ENCODE assay signal across 13 cellular contexts in the genomic region with DNA sequence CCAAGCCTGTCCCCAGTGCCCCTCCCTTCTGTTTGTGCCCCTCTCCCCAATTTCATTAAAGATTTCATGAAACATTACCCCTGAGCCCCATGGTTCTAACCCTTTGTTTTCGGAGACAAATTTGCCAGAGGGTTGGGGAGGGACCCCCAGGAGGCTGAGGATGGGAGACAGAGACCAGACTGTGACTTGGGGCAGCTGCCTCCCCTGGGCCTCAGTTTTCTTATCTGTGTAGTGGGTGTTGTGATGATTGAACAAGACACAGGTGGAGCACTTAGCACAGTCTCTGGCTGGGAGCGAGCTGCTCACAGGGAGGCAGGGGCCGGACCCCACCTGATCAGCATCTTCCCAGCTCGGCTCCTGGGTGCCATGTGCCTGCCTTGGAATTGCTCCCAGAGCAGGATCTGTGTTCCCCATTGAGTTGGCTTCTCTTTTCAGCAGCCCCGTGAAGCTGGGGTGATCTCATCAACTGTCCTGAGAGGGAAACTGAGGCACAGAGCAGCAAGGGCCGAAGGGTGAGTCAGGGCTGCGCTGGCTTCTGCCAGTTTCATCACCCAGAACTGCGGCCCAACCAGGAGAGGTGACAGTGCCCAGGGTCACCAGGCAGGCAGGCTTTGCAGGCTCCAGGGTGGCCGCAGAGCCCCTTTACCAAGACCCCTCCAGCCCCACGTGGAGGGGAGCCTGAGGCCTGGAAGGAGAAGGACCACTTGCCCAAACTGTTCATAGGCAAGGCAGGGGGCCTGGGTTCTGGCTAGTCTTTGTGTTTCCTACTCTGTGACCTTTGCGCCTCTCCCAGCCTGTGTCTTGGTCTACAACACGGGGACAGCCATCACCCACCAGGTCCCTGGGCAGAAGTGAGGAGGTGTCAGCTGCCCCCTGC. TPM values are rescaled to one million over a fixed set of nuclear protein-coding genes. Genes with fewer than 3 reads are reported as not detected.
DNase-seq lines count a peak whose midpoint lies in the region; ATAC-seq, FAIRE-seq and TF ChIP-seq lines count a peak whose summit lies in the region.
"Had no signal": no experiment of that assay in that cellular context is flagged by ENCODE, and none has a peak within 500 bp of the region (broad histone marks: within the 10 kb centered on the region; RNA-seq: fewer than 3 reads in every experiment).

No MANE protein-coding gene starts in this region.

- H3K9ac ChIP-seq in Karpas-422 (ENCODE audit: low read length) (no peak overlapping the region), endothelial cell of umbilical vein (replicated peaks; ENCODE audit: extremely low read depth, insufficient read depth, low read length) (no peak overlapping the region)

- H4K20me1 ChIP-seq in Karpas-422 (ENCODE audit: insufficient read depth, low read depth, low read length) (peaks cover 23% of the 10 kb centered on the region), endothelial cell of umbilical vein (replicated peaks; ENCODE audit: control insufficient read depth, extremely low read depth, insufficient read depth, low read length) (no peaks in the 10 kb centered on the region)

- no TSS peak for BruUV-seq in endothelial cell of umbilical vein (replicated peaks; lab: Mats Ljungman, UMichigan)

- no peak overlapping the region for H3K27ac ChIP-seq in heart right ventricle
- H3K27ac ChIP-seq in Karpas-422 (ENCODE audit: low read length): no peak overlapping the region
- H3K27ac ChIP-seq in endothelial cell of umbilical vein (ENCODE audit: insufficient read depth, low read depth, low read length): no peak overlapping the region
- H3K27ac ChIP-seq in uterus: no peak overlapping the region
- H3K27ac ChIP-seq: Peyer's patch had no signal

- H3K27me3 ChIP-seq in heart right ventricle: no peaks in the 10 kb centered on the region
- no peaks in the 10 kb centered on the region for H3K27me3 ChIP-seq in Karpas-422 (ENCODE audit: low read length)
- H3K27me3 ChIP-seq in endothelial cell of umbilical vein (ENCODE audit: control insufficient read depth in 2 of 2, insufficient read depth in 2 of 2, low read length in 2 of 2): no peaks in the 10 kb centered on the region
- no peaks in the 10 kb centered on the region for H3K27me3 ChIP-seq in uterus
- H3K27me3 ChIP-seq: Peyer's patch had no signal

- no peak for FAIRE-seq in endothelial cell of umbilical vein (lab: Jason Lieb, UNC)

- no peak overlapping the region for H3K4me3 ChIP-seq in heart right ventricle
- no peak overlapping the region for H3K4me3 ChIP-seq in Karpas-422 (ENCODE audit: low read length)
- no peak overlapping the region for H3K4me3 ChIP-seq in endothelial cell of umbilical vein (replicated peaks in 1 of 3; ENCODE audit: insufficient read depth in 1 of 3, low read depth in 1 of 3, low read length in 3 of 3)
- H3K4me3 ChIP-seq in uterus: no peak overlapping the region
- H3K4me3 ChIP-seq: Peyer's patch had no signal

- ATAC-seq in Right ventricle myocardium inferior (no peak), heart right ventricle (no peak)
- no peak for ATAC-seq in activated CD4-positive, CD25-positive, alpha-beta regulatory T cell treated with anti-CD3 and anti-CD28 coated beads, Interleukin-2, amount 50 U/mL, for 24 hours

- intact Hi-C loops in Right ventricle myocardium inferior (cut with DNase I): no loop called here
- intact Hi-C loops in heart right ventricle (cut with DNase I): no loop called here
- intact Hi-C loops in endothelial cell of umbilical vein (cut with micrococcal nuclease): no loop called here
- intact Hi-C loops in uterus (cut with DNase I; ENCODE audit: low total_unique reads): no loop called here

- POLR2A ChIA-PET in endothelial cell of umbilical vein (lab: Charles Lee): no interaction called here

- H3K9me3 ChIP-seq in heart right ventricle: no peaks in the 10 kb centered on the region
- no peaks in the 10 kb centered on the region for H3K9me3 ChIP-seq in Karpas-422 (ENCODE audit: low read length)
- H3K9me3 ChIP-seq in endothelial cell of umbilical vein (replicated peaks; ENCODE audit: control insufficient read depth, insufficient read depth, low read length): no peaks in the 10 kb centered on the region
- no peaks in the 10 kb centered on the region for H3K9me3 ChIP-seq in uterus
- H3K9me3 ChIP-seq: Peyer's patch had no signal

- no peaks in the 10 kb centered on the region for H3K9me2 ChIP-seq in Karpas-422 (replicated peaks; ENCODE audit: insufficient read depth, low read length)

- peak; percentile 6 for TF ChIP-seq POLR2A in endothelial cell of umbilical vein (IDR thresholded peaks at IDR 0.05; ENCODE audit: low read depth, low read length)
- TF ChIP-seq POLR2A in uterus (IDR thresholded peaks at IDR 0.05): no peak

- DNase-seq in Right ventricle myocardium inferior (ENCODE audit: missing footprints): peak; percentile 51
- no peak for DNase-seq in heart right ventricle
- peak; percentile 49 for DNase-seq in Karpas-422
- DNase-seq in endothelial cell of umbilical vein (ENCODE audit: low read depth, low spot score): no peak
- DNase-seq in nucleus accumbens (lab: John Stamatoyannopoulos, UW): no peak
- no peak for DNase-seq in uterus
- DNase-seq: ACHN, NCI-H1436, NCI-H2029 treated with DMSO at 0.1 percent for 48 hours, NCI-H510A treated with DMSO at 0.1 percent for 48 hours, Peyer's patch, SHP77 treated with DMSO at 0.1 percent for 48 hours had no signal

- H3K4me1 ChIP-seq in heart right ventricle (peaks cover 0 to 9% (median 3%) of the 10 kb centered on the region in 9 donors), Karpas-422 (ENCODE audit: low read length) (peaks cover 7% of the 10 kb centered on the region), endothelial cell of umbilical vein (ENCODE audit: control insufficient read depth, extremely low read depth, insufficient read depth, low read length) (no peaks in the 10 kb centered on the region), uterus (no peaks in the 10 kb centered on the region)

- H3K79me2 ChIP-seq in Karpas-422 (ENCODE audit: low read length): peaks cover 16% of the 10 kb centered on the region
- no peaks in the 10 kb centered on the region for H3K79me2 ChIP-seq in endothelial cell of umbilical vein (ENCODE audit: control insufficient read depth, insufficient read depth, low read length)

- H3K4me2 ChIP-seq in Karpas-422 (ENCODE audit: low read depth, low read length, poor library complexity, severe bottlenecking) (no peak overlapping the region), endothelial cell of umbilical vein (ENCODE audit: insufficient read depth, low read length) (no peak overlapping the region)

- dilution Hi-C loops in endothelial cell of umbilical vein (cut with MboI; ENCODE audit: extremely low pct_ligation_motif_present, low sequenced_read_pairs): no loop called here

- WGBS in heart right ventricle, 2 donors: 90 to 93% methylated on average over 12 of the region's 12 CpGs

- H2AFZ ChIP-seq in Karpas-422 (ENCODE audit: low read length) (no peak overlapping the region), endothelial cell of umbilical vein (ENCODE audit: low read depth, low read length) (no peak overlapping the region)

- TF ChIP-seq CTCF in heart right ventricle (IDR thresholded peaks at IDR 0.05) (no peak), endothelial cell of umbilical vein (IDR thresholded peaks at IDR 0.05; ENCODE audit: extremely low read depth in 1 of 2, insufficient read depth in 1 of 2, low read depth in 1 of 2, low read length in 2 of 2) (no peak), uterus (IDR thresholded peaks at IDR 0.05) (no peak)

- H3K36me3 ChIP-seq in heart right ventricle: peaks cover 4 to 95% (median 59%) of the 10 kb centered on the region in 9 donors
- H3K36me3 ChIP-seq in Karpas-422 (ENCODE audit: insufficient read depth, low read length): peaks cover 40% of the 10 kb centered on the region
- H3K36me3 ChIP-seq in endothelial cell of umbilical vein (ENCODE audit: control insufficient read depth in 2 of 2, extremely low read depth in 1 of 2, insufficient read depth in 2 of 2, low read length in 2 of 2): peaks cover 17 to 74% of the 10 kb centered on the region in 2 experiments
- H3K36me3 ChIP-seq in uterus: no peaks in the 10 kb centered on the region

- H3K9me1 ChIP-seq in endothelial cell of umbilical vein (replicated peaks; ENCODE audit: control insufficient read depth, extremely low read depth, insufficient read depth, low read length): no peaks in the 10 kb centered on the region

- CTCF ChIA-PET in endothelial cell of umbilical vein (lab: Charles Lee): interaction anchor here (1.5 kb wide), 1 partner anchor 10 kb away, joined by 3 read pairs; no protein-coding TSS in a partner anchor

RNA-seq across cellular contexts. Expression of a gene that starts 6.9 kb away (rescaled TPM):
- total RNA-seq in Right ventricle myocardium inferior (36.4 TPM), heart right ventricle (10 to 100 TPM; 22.3 to 39.4 (median 24.7) TPM), endothelial cell of umbilical vein (73.5 and 79.1 TPM in 2 replicates), uterus (100 to 1,000 TPM in 1 of 4 donors, 10 to 100 TPM in 2, 1 to 10 TPM in 1; 8.2 to 106 (median 63.9) TPM)
- polyA plus RNA-seq in heart right ventricle (10 to 100 TPM; 67.8 to 84.2 TPM), endothelial cell of umbilical vein (64.8 and 92.1 TPM in 2 replicates)
- total RNA-seq in Karpas-422 (2014; rRNA removed; shearing (Covaris generic); ENCODE audit: low replicate concordance): 78.2 and 293 TPM in 2 replicates
- 52.6 and 62.7 TPM in 2 replicates for polyA plus RNA-seq in endothelial cell of umbilical vein (2011; cell fraction: cytosol; rRNA removed)
- 119 and 141 TPM in 2 replicates for polyA plus RNA-seq in endothelial cell of umbilical vein (2011; cell fraction: nucleus; rRNA removed)
- 78.7 and 85.0 TPM in 2 replicates for polyA plus RNA-seq in endothelial cell of umbilical vein (2012)
- 27.8 and 36.0 TPM in 2 replicates for polyA minus RNA-seq in endothelial cell of umbilical vein
- 46.0 TPM for polyA minus RNA-seq in endothelial cell of umbilical vein (2011; cell fraction: cytosol; rRNA and poly(A)+ RNA removed)
- polyA minus RNA-seq in endothelial cell of umbilical vein (2011; cell fraction: nucleus; rRNA and poly(A)+ RNA removed): 14.4 and 22.8 TPM in 2 replicates

RNA-seq across cellular contexts. Expression of a gene that starts 6.9 kb away (rescaled TPM):
- total RNA-seq in Right ventricle myocardium inferior: 10.6 TPM
- total RNA-seq in heart right ventricle: 10 to 100 TPM in 5 of 10 donors, 1 to 10 TPM in 5; 7.8 to 14.6 (median 9.8) TPM
- 10 to 100 TPM in 1 of 2 donors, 1 to 10 TPM in 1; 8.6 to 19.6 TPM for polyA plus RNA-seq in heart right ventricle
- 25.6 and 35.4 TPM in 2 replicates for total RNA-seq in Karpas-422 (2014; rRNA removed; shearing (Covaris generic); ENCODE audit: low replicate concordance)
- total RNA-seq in endothelial cell of umbilical vein: 52.4 and 58.5 TPM in 2 replicates
- 49.8 and 62.2 TPM in 2 replicates for polyA plus RNA-seq in endothelial cell of umbilical vein
- 41.3 and 48.3 TPM in 2 replicates for polyA plus RNA-seq in endothelial cell of umbilical vein (2011; cell fraction: cytosol; rRNA removed)
- polyA plus RNA-seq in endothelial cell of umbilical vein (2011; cell fraction: nucleus; rRNA removed): 21.9 and 25.4 TPM in 2 replicates
- 39.3 and 46.4 TPM in 2 replicates for polyA plus RNA-seq in endothelial cell of umbilical vein (2012)
- 9.3 and 16.3 TPM in 2 replicates for polyA minus RNA-seq in endothelial cell of umbilical vein
- polyA minus RNA-seq in endothelial cell of umbilical vein (2011; cell fraction: cytosol; rRNA and poly(A)+ RNA removed): 19.5 TPM
- 5.0 and 5.1 TPM in 2 replicates for polyA minus RNA-seq in endothelial cell of umbilical vein (2011; cell fraction: nucleus; rRNA and poly(A)+ RNA removed)
- 10 to 100 TPM in 1 of 4 donors, 1 to 10 TPM in 3; 3.1 to 23.8 (median 3.5) TPM for total RNA-seq in uterus

RNA-seq across cellular contexts. Expression of a gene that starts 16.8 kb away (rescaled TPM):
- 42.5 TPM for total RNA-seq in Right ventricle myocardium inferior
- total RNA-seq in heart right ventricle: 10 to 100 TPM; 41.6 to 60.5 (median 45.2) TPM
- 10 to 100 TPM; 20.2 to 25.8 TPM for polyA plus RNA-seq in heart right ventricle
- 8.3 and 19.6 TPM in 2 replicates for total RNA-seq in Karpas-422 (2014; rRNA removed; shearing (Covaris generic); ENCODE audit: low replicate concordance)
- total RNA-seq in endothelial cell of umbilical vein: 75.8 and 83.8 TPM in 2 replicates
- polyA plus RNA-seq in endothelial cell of umbilical vein: 9.6 and 13.3 TPM in 2 replicates
- 8.2 and 15.8 TPM in 2 replicates for polyA plus RNA-seq in endothelial cell of umbilical vein (2011; cell fraction: cytosol; rRNA removed)
- polyA plus RNA-seq in endothelial cell of umbilical vein (2011; cell fraction: nucleus; rRNA removed): 19.6 and 21.6 TPM in 2 replicates
- polyA plus RNA-seq in endothelial cell of umbilical vein (2012): 47.6 and 56.8 TPM in 2 replicates
- 4.8 and 5.2 TPM in 2 replicates for polyA minus RNA-seq in endothelial cell of umbilical vein
- 11.4 TPM for polyA minus RNA-seq in endothelial cell of umbilical vein (2011; cell fraction: cytosol; rRNA and poly(A)+ RNA removed)
- 4.6 and 8.6 TPM in 2 replicates for polyA minus RNA-seq in endothelial cell of umbilical vein (2011; cell fraction: nucleus; rRNA and poly(A)+ RNA removed)
- total RNA-seq in uterus: 10 to 100 TPM in 3 of 4 donors, 1 to 10 TPM in 1; 8.8 to 76.9 (median 11.4) TPM

RNA-seq across cellular contexts. Expression of a gene that starts 18.3 kb away (rescaled TPM):
- total RNA-seq in Right ventricle myocardium inferior (122 TPM), heart right ventricle (100 to 1,000 TPM; 112 to 146 (median 127) TPM), endothelial cell of umbilical vein (234 and 242 TPM in 2 replicates), uterus (100 to 1,000 TPM in 3 of 4 donors, 10 to 100 TPM in 1; 78.5 to 274 (median 217) TPM)
- polyA plus RNA-seq in heart right ventricle (100 to 1,000 TPM in 1 of 2 donors, 10 to 100 TPM in 1; 80.0 to 270 TPM), endothelial cell of umbilical vein (542 and 599 TPM in 2 replicates)
- 293 and 522 TPM in 2 replicates for total RNA-seq in Karpas-422 (2014; rRNA removed; shearing (Covaris generic); ENCODE audit: low replicate concordance)
- polyA plus RNA-seq in endothelial cell of umbilical vein (2011; cell fraction: cytosol; rRNA removed): 446 and 459 TPM in 2 replicates
- 318 and 339 TPM in 2 replicates for polyA plus RNA-seq in endothelial cell of umbilical vein (2011; cell fraction: nucleus; rRNA removed)
- 240 and 285 TPM in 2 replicates for polyA plus RNA-seq in endothelial cell of umbilical vein (2012)
- 384 and 465 TPM in 2 replicates for polyA minus RNA-seq in endothelial cell of umbilical vein
- 163 TPM for polyA minus RNA-seq in endothelial cell of umbilical vein (2011; cell fraction: cytosol; rRNA and poly(A)+ RNA removed)
- 97.3 and 127 TPM in 2 replicates for polyA minus RNA-seq in endothelial cell of umbilical vein (2011; cell fraction: nucleus; rRNA and poly(A)+ RNA removed)

RNA-seq across cellular contexts. Expression of a gene that starts 18.9 kb away (rescaled TPM):
- total RNA-seq in Right ventricle myocardium inferior (120 TPM), heart right ventricle (100 to 1,000 TPM in 7 of 10 donors, 10 to 100 TPM in 3; 90.4 to 141 (median 113) TPM), endothelial cell of umbilical vein (84.8 and 89.5 TPM in 2 replicates), uterus (100 to 1,000 TPM in 1 of 4 donors, 10 to 100 TPM in 3; 17.1 to 106 (median 47.7) TPM)
- polyA plus RNA-seq in heart right ventricle (100 to 1,000 TPM; 208 to 215 TPM), endothelial cell of umbilical vein (250 and 329 TPM in 2 replicates)
- total RNA-seq in Karpas-422 (2014; rRNA removed; shearing (Covaris generic); ENCODE audit: low replicate concordance): 0.22 and 1.8 TPM in 2 replicates
- polyA plus RNA-seq in endothelial cell of umbilical vein (2011; cell fraction: cytosol; rRNA removed): 162 and 238 TPM in 2 replicates
- polyA plus RNA-seq in endothelial cell of umbilical vein (2011; cell fraction: nucleus; rRNA removed): 70.1 and 80.1 TPM in 2 replicates
- 143 and 267 TPM in 2 replicates for polyA plus RNA-seq in endothelial cell of umbilical vein (2012)
- polyA minus RNA-seq in endothelial cell of umbilical vein: 54.5 and 71.8 TPM in 2 replicates
- 10.2 TPM for polyA minus RNA-seq in endothelial cell of umbilical vein (2011; cell fraction: cytosol; rRNA and poly(A)+ RNA removed)
- polyA minus RNA-seq in endothelial cell of umbilical vein (2011; cell fraction: nucleus; rRNA and poly(A)+ RNA removed): 15.3 and 17.2 TPM in 2 replicates

Comparison
In these comparisons a context has a peak if more than half of its experiments do, and no peak if none do; other contexts are left out.
1. DNase-seq: peak in Right ventricle myocardium inferior (single experiment) and Karpas-422 (single experiment); none in heart right ventricle (0 of 2), endothelial cell of umbilical vein (single experiment), nucleus accumbens (0 of 56) and uterus (0 of 2).